Comparison of ENCODE assay signal across 14 cellular contexts in the genomic region with DNA sequence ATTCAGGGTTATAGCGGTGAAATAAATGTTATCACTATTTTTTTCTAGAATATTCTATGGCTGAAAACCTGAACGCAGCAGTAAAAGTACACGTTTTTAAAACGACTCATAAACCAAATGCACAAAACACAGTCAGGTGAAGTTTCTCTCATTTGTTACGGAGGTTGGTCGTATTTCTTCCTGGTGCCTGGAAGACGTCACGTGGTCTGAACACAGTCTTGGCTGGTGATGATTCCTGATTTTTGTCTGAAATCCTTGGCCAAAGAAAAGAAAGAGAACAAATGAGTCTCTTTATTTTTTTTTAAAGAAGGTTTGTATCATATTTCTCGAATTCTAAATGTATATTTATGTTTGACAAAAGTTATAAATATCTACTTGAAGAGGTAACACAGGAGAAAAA. TPM values are rescaled to one million over a fixed set of nuclear protein-coding genes. Genes with fewer than 3 reads are reported as not detected.
A peak's percentile ranks its signal among the peaks of the same experiment; 100 is the strongest.
DNase-seq lines count a peak whose midpoint lies in the region.
"Had no signal": no experiment of that assay in that cellular context is flagged by ENCODE, and none has a peak within 500 bp of the region (broad histone marks: within the 10 kb centered on the region; RNA-seq: fewer than 3 reads in every experiment).

No MANE protein-coding gene starts in this region.

- no peaks in the 10 kb centered on the region for H3K27me3 ChIP-seq in HUES48 (ENCODE audit: control insufficient read depth, insufficient read depth, low read length)
- peaks cover 0 to 3% (median 0%) of the 10 kb centered on the region in 3 donors for H3K27me3 ChIP-seq in skeletal muscle tissue (ENCODE audit: control insufficient read depth in 3 of 3, insufficient read depth in 3 of 3, low read length in 3 of 3)

- H3K9ac ChIP-seq in HUES48 (ENCODE audit: low read depth, low read length) (no peak overlapping the region), skeletal muscle tissue (ENCODE audit: low read depth in 1 of 3, low read length in 3 of 3) (no peak overlapping the region)

- H3K4me3 ChIP-seq in HUES48 (ENCODE audit: low read depth, low read length) (no peak overlapping the region), skeletal muscle tissue (ENCODE audit: low read length in 3 of 3) (no peak overlapping the region)

- H3K36me3 ChIP-seq in HUES48 (ENCODE audit: control insufficient read depth, insufficient read depth, low read length) = no peaks in the 10 kb centered on the region
- H3K36me3 ChIP-seq in skeletal muscle tissue (ENCODE audit: control insufficient read depth in 3 of 3, insufficient read depth in 3 of 3, low read length in 3 of 3) = no peaks in the 10 kb centered on the region

- H3K4me1 ChIP-seq in HUES48 (ENCODE audit: control insufficient read depth, insufficient read depth, low read length) (peaks cover 7% of the 10 kb centered on the region), skeletal muscle tissue (ENCODE audit: control insufficient read depth in 3 of 3, insufficient read depth in 3 of 3, low read length in 3 of 3) (no peaks in the 10 kb centered on the region)

- DNase-seq in dedifferentiated amniotic fluid mesenchymal stem cell (ENCODE audit: extremely low spot score) = peak; percentile 47
- DNase-seq in left kidney (ENCODE audit: low read depth, low spot score) = peak; percentile 81
- DNase-seq in COLO668 (lab: John Stamatoyannopoulos, UW; ENCODE audit: unreplicated experiment) = no peak
- no peak for DNase-seq in NCI-H2081 (lab: John Stamatoyannopoulos, UW)
- no peak for DNase-seq in EL
- no peak for DNase-seq in NCI-H146 treated with DMSO at 0.1 percent for 48 hours (lab: John Stamatoyannopoulos, UW; ENCODE audit: unreplicated experiment)
- DNase-seq: activated CD4-positive, alpha-beta T cell treated with anti-CD3 and anti-CD28 coated beads, Interleukin-2, amount 10 ng/mL, durations not matched to agents 7 days and 5 days; activated naive CD4-positive, alpha-beta T cell treated with anti-CD3 and anti-CD28 coated beads for 36 hours; GDM1; naive thymus-derived CD8-positive, alpha-beta T cell; NCI-H1105; stimulated activated naive CD4-positive, alpha-beta T cell had no signal

- H3K27ac ChIP-seq in HUES48 (ENCODE audit: low read depth, low read length) (peak overlapping the region; percentile 33), skeletal muscle tissue (ENCODE audit: low read depth, low read length) (peak overlapping the region; percentile 63)

- H3K9me3 ChIP-seq in HUES48 (ENCODE audit: control insufficient read depth, insufficient read depth, low read length) (no peaks in the 10 kb centered on the region), skeletal muscle tissue (ENCODE audit: control insufficient read depth in 3 of 3, low read length in 3 of 3) (no peaks in the 10 kb centered on the region)

RNA-seq across cellular contexts. Expression of gene PNMA8A, which starts 9.8 kb away (rescaled TPM):
- total RNA-seq in skeletal muscle tissue = 21.4 TPM
- total RNA-seq: activated CD4-positive, alpha-beta T cell treated with anti-CD3 and anti-CD28 coated beads, Interleukin-2, amount 10 ng/mL, durations not matched to agents 7 days and 5 days had no signal

RNA-seq across cellular contexts. Expression of gene PNMA8B, which starts 14.5 kb away (rescaled TPM):
- 3.7 TPM for total RNA-seq in skeletal muscle tissue

RNA-seq across cellular contexts. Expression of gene PNMA8C, which starts 52.5 kb away (rescaled TPM):
- 0.52 TPM for total RNA-seq in skeletal muscle tissue
- total RNA-seq: activated CD4-positive, alpha-beta T cell treated with anti-CD3 and anti-CD28 coated beads, Interleukin-2, amount 10 ng/mL, durations not matched to agents 7 days and 5 days; activated naive CD4-positive, alpha-beta T cell treated with anti-CD3 and anti-CD28 coated beads for 36 hours; naive thymus-derived CD8-positive, alpha-beta T cell had no signal

Comparison
In these comparisons a context has a peak if more than half of its experiments do, and no peak if none do; other contexts are left out.
1. DNase-seq: peak in dedifferentiated amniotic fluid mesenchymal stem cell (single experiment) and left kidney (single experiment); none in COLO668 (single experiment), NCI-H2081 (0 of 2), EL (single experiment) and NCI-H146 treated with DMSO at 0.1 percent for 48 hours (single experiment).